In the genomic region with DNA sequence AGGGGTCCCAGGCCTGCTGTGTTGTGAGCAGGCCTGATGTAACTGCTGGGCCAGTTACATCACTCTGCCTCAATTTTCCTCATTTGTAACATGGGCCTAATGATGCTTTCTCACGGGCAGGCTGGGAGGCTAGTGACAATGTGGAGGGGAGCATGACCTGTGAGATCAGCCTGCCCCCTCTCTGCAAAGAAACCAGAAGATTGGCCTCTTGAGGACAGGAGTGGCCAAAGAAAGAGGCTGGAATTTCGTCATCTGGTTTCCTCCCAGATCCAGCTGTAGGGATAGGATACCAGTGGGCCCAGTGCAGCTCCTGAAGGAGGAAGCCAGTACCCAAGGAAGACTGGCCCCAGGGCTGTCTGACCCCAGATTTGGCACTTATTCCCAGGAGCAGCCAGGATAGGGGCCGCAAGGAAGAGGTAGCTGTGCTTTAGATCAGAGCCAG, we compare ENCODE assay signal across 8 cellular contexts. TPM values are rescaled to one million over a fixed set of nuclear protein-coding genes. Genes with fewer than 3 reads are reported as not detected.
A peak's percentile ranks its signal among the peaks of the same experiment; 100 is the strongest.
DNase-seq lines count a peak whose midpoint lies in the region; ATAC-seq and TF ChIP-seq lines count a peak whose summit lies in the region.

No MANE protein-coding gene starts in this region.

- H3K36me3 Mint-ChIP-seq in activated CD4-positive, alpha-beta T cell treated with anti-CD3 and anti-CD28 coated beads, Interleukin-2, amount 10 ng/mL, durations not matched to agents 24 days and 14 days (ENCODE audit: low read depth), result peaks cover 21% of the 10 kb centered on the region

- no peak for DNase-seq in activated CD4-positive, alpha-beta T cell treated with anti-CD3 and anti-CD28 coated beads, Interleukin-2, amount 10 ng/mL, durations not matched to agents 24 days and 14 days
- no peak for DNase-seq in activated CD4-positive, alpha-beta T cell treated with anti-CD3 and anti-CD28 coated beads for 1 hour
- peak; percentile 95 for DNase-seq in fibroblast of mammary gland (ENCODE audit: low read depth)
- no peak for DNase-seq in stimulated activated CD4-positive, alpha-beta T cell treated with anti-CD3 and anti-CD28 coated beads, Interleukin-1b, Interleukin-23, amount 100 ng/mL, for 48 hours

- H3F3A ChIP-seq in SU-DHL-6 (ENCODE audit: insufficient read depth), result peaks cover 23% of the 10 kb centered on the region

- H3K27ac ChIP-seq in SU-DHL-6 (ENCODE audit: low read depth, low read length), result peak overlapping the region; percentile 69
- H3K27ac ChIP-seq in parathyroid adenoma, result peak overlapping the region; percentile 91

- H3K27me3 ChIP-seq in SU-DHL-6 (ENCODE audit: low read length) (no peaks in the 10 kb centered on the region), parathyroid adenoma (ENCODE audit: control insufficient read depth, insufficient read depth, low read length) (no peaks in the 10 kb centered on the region)

- H3K79me2 ChIP-seq in SU-DHL-6 (ENCODE audit: insufficient read depth, low read length) (peaks cover 24% of the 10 kb centered on the region), parathyroid adenoma (peaks cover 5% of the 10 kb centered on the region)

- H3K9me3 ChIP-seq in SU-DHL-6 (ENCODE audit: insufficient read depth, low read length) (no peaks in the 10 kb centered on the region), parathyroid adenoma (ENCODE audit: control insufficient read depth, low read length) (no peaks in the 10 kb centered on the region)

- no peaks in the 10 kb centered on the region for H3K9me2 ChIP-seq in SU-DHL-6 (replicated peaks; ENCODE audit: insufficient read depth, low read length)

- H3K4me1 Mint-ChIP-seq in activated CD4-positive, alpha-beta T cell treated with anti-CD3 and anti-CD28 coated beads, Interleukin-2, amount 10 ng/mL, durations not matched to agents 24 days and 14 days, result peaks cover 62% of the 10 kb centered on the region

- H3K4me2 ChIP-seq in SU-DHL-6 (ENCODE audit: low read depth, low read length, poor library complexity, severe bottlenecking) (peak overlapping the region; percentile 76), parathyroid adenoma (ENCODE audit: low read length) (peak overlapping the region; percentile 93)

- peak overlapping the region; percentile 93 for H3K27ac Mint-ChIP-seq in activated CD4-positive, alpha-beta T cell treated with anti-CD3 and anti-CD28 coated beads, Interleukin-2, amount 10 ng/mL, durations not matched to agents 24 days and 14 days

- peak overlapping the region; percentile 89 for H3K9ac ChIP-seq in SU-DHL-6 (ENCODE audit: low read length)
- H3K9ac ChIP-seq in parathyroid adenoma, result no peak overlapping the region

- H3K27me3 Mint-ChIP-seq in activated CD4-positive, alpha-beta T cell treated with anti-CD3 and anti-CD28 coated beads, Interleukin-2, amount 10 ng/mL, durations not matched to agents 24 days and 14 days, result no peaks in the 10 kb centered on the region

- H3K4me1 ChIP-seq in parathyroid adenoma, result peaks cover 51% of the 10 kb centered on the region

- TF ChIP-seq CTCF in SU-DHL-6 (IDR thresholded peaks at IDR 0.05; ENCODE audit: insufficient read depth, low read length, poor library complexity, severe bottlenecking) (no peak), fibroblast of mammary gland (conservative IDR thresholded peaks at IDR 0.05; ENCODE audit: control insufficient read depth, insufficient read depth, low read depth, low read length) (no peak), parathyroid adenoma (IDR thresholded peaks at IDR 0.05) (no peak)

- H3K4me3 Mint-ChIP-seq in activated CD4-positive, alpha-beta T cell treated with anti-CD3 and anti-CD28 coated beads, Interleukin-2, amount 10 ng/mL, durations not matched to agents 24 days and 14 days, result peak overlapping the region; percentile 98

- intact Hi-C loops in activated CD4-positive, alpha-beta T cell treated with anti-CD3 and anti-CD28 coated beads, Interleukin-2, amount 10 ng/mL, durations not matched to agents 24 days and 14 days (cut with micrococcal nuclease), result loop anchor here (5.0 kb wide), 1 partner anchor 480 kb away; the partner anchor contains the start of gene SMCR8

- H3K36me3 ChIP-seq in SU-DHL-6 (ENCODE audit: low read length) (no peaks in the 10 kb centered on the region), parathyroid adenoma (ENCODE audit: control insufficient read depth, insufficient read depth, low read length) (no peaks in the 10 kb centered on the region)

- H3K9me3 Mint-ChIP-seq in activated CD4-positive, alpha-beta T cell treated with anti-CD3 and anti-CD28 coated beads, Interleukin-2, amount 10 ng/mL, durations not matched to agents 24 days and 14 days, result no peaks in the 10 kb centered on the region

- H3K4me3 ChIP-seq in SU-DHL-6 (ENCODE audit: insufficient read depth, low read length, poor library complexity, severe bottlenecking) (peak overlapping the region; percentile 80), fibroblast of mammary gland (ENCODE audit: control insufficient read depth, low read depth, low read length) (peak overlapping the region; percentile 74), parathyroid adenoma (ENCODE audit: low read depth, low read length) (peak overlapping the region; percentile 81)

- H2AFZ ChIP-seq in SU-DHL-6 (ENCODE audit: low read depth, low read length, severe bottlenecking) (no peak overlapping the region), parathyroid adenoma (peak overlapping the region; percentile 69)

- ATAC-seq in HG02840 (IDR thresholded peaks at IDR 0.05; ENCODE audit: low FRiP score, unreplicated experiment) (no peak), HG02610 (IDR thresholded peaks at IDR 0.05; ENCODE audit: unreplicated experiment) (no peak)

- no peaks in the 10 kb centered on the region for H4K20me1 ChIP-seq in SU-DHL-6 (ENCODE audit: low read depth, low read length)

RNA-seq across cellular contexts. Expression of gene SREBF1, which starts 0.6 kb away (rescaled TPM):
- total RNA-seq in activated CD4-positive, alpha-beta T cell treated with anti-CD3 and anti-CD28 coated beads, Interleukin-2, amount 10 ng/mL, durations not matched to agents 24 days and 14 days, result 154 and 171 TPM in 2 replicates
